ENCODE assay signal across 1 cellular context in genomic region chr3:179956416-179956830, GRCh38.
TF ChIP-seq lines count a peak whose summit lies in the region.

No MANE protein-coding gene starts in this region.

TF ChIP-seq in GM12878, 131 proteins besides CTCF, POLR2A, EP300 and RAD21 (continued from another document and continues in another):
- no peak for TF ChIP-seq ZBTB4 (CRISPR knock-in tag; IDR thresholded peaks at IDR 0.05)
- no peak for TF ChIP-seq ZBTB40 (IDR thresholded peaks at IDR 0.05; ENCODE audit: borderline replicate concordance)
- no peak for TF ChIP-seq POLR2AphosphoS2 (IDR thresholded peaks at IDR 0.05; ENCODE audit: low read depth, low read length)
- TF ChIP-seq SUZ12 (IDR thresholded peaks at IDR 0.05; ENCODE audit: unreplicated experiment): no peak
- peak; percentile 95 for TF ChIP-seq FOXM1 (IDR thresholded peaks at IDR 0.05; ENCODE audit: low read depth, low read length)
- no peak for TF ChIP-seq SMARCA5 (IDR thresholded peaks at IDR 0.05)
- TF ChIP-seq BCL11A (IDR thresholded peaks at IDR 0.05; ENCODE audit: low read depth, low read length): peak; percentile 88
- peak; percentile 56; the same call in 1 of the 2 replicates for TF ChIP-seq SREBF1 (IDR thresholded peaks at IDR 0.05; ENCODE audit: low read length)
- TF ChIP-seq MXI1 (IDR thresholded peaks at IDR 0.05; ENCODE audit: low read depth, low read length): no peak
- peak; percentile 90 for TF ChIP-seq IKZF1 (conservative IDR thresholded peaks at IDR 0.05)
- 0 out of 2 replicates have a peak, but pooled peaks have one; percentile 45 for TF ChIP-seq NBN (IDR thresholded peaks at IDR 0.05)
- TF ChIP-seq MTA3 (IDR thresholded peaks at IDR 0.05; ENCODE audit: borderline replicate concordance, low read length): peak; percentile 82; the same call in 1 of the 2 replicates
- TF ChIP-seq DPF2 (IDR thresholded peaks at IDR 0.05): peak; percentile 86
- TF ChIP-seq ZBTB11 (CRISPR knock-in tag; IDR thresholded peaks at IDR 0.05): no peak
- no peak for TF ChIP-seq E2F8 (IDR thresholded peaks at IDR 0.05; ENCODE audit: low read depth, partially characterized antibody)
- no peak for TF ChIP-seq USF2 (IDR thresholded peaks at IDR 0.05; ENCODE audit: borderline replicate concordance, low read depth, low read length)
- no peak for TF ChIP-seq ZNF274 (IDR thresholded peaks at IDR 0.05; ENCODE audit: insufficient read depth, insufficient read length)
- peak; percentile 100 for TF ChIP-seq RUNX3 (IDR thresholded peaks at IDR 0.05; ENCODE audit: low read length)
- no peak for TF ChIP-seq YY1 (IDR thresholded peaks at IDR 0.05; ENCODE audit: low read depth, low read length)
- peak; percentile 73; the same call in 1 of the 2 replicates for TF ChIP-seq RCOR1 (conservative IDR thresholded peaks at IDR 0.05; ENCODE audit: low read depth, low read length)
- TF ChIP-seq PAX5 (IDR thresholded peaks at IDR 0.05; ENCODE audit: borderline replicate concordance, low read depth, low read length): peak; percentile 94
- peak; percentile 74 for TF ChIP-seq CREB1 (IDR thresholded peaks at IDR 0.05; ENCODE audit: low read depth)
- TF ChIP-seq SKIL (IDR thresholded peaks at IDR 0.05; ENCODE audit: low read depth, poor library complexity, severe bottlenecking): peak; percentile 91
- peak in 1 of 2 experiments; percentile 81; a peak in 2 of 4 replicates for TF ChIP-seq ETV6 (conservative IDR thresholded peaks at IDR 0.05 in 1 of 2, IDR thresholded peaks at IDR 0.05 in 1 of 2; ENCODE audit: borderline replicate concordance in 1 of 2, low read depth in 1 of 2)
- TF ChIP-seq BCLAF1 (IDR thresholded peaks at IDR 0.05): no peak
- no peak for TF ChIP-seq REST (IDR thresholded peaks at IDR 0.05; ENCODE audit: low read depth, low read length)
- no peak for TF ChIP-seq YBX1 (IDR thresholded peaks at IDR 0.05)
- TF ChIP-seq BRCA1 (IDR thresholded peaks at IDR 0.05; ENCODE audit: low read depth, low read length): no peak
- TF ChIP-seq TCF3 (IDR thresholded peaks at IDR 0.05; ENCODE audit: borderline replicate concordance, insufficient read depth, low read depth, low read length): 0 out of 2 replicates have a peak, but pooled peaks have one; percentile 46
- 0 out of 2 replicates have a peak, but pooled peaks have one; percentile 26 for TF ChIP-seq JUNB (IDR thresholded peaks at IDR 0.05)
- TF ChIP-seq NR2F1 (conservative IDR thresholded peaks at IDR 0.05): peak; percentile 79
